1 cellular context compared by ENCODE assay signal in the genomic region with DNA sequence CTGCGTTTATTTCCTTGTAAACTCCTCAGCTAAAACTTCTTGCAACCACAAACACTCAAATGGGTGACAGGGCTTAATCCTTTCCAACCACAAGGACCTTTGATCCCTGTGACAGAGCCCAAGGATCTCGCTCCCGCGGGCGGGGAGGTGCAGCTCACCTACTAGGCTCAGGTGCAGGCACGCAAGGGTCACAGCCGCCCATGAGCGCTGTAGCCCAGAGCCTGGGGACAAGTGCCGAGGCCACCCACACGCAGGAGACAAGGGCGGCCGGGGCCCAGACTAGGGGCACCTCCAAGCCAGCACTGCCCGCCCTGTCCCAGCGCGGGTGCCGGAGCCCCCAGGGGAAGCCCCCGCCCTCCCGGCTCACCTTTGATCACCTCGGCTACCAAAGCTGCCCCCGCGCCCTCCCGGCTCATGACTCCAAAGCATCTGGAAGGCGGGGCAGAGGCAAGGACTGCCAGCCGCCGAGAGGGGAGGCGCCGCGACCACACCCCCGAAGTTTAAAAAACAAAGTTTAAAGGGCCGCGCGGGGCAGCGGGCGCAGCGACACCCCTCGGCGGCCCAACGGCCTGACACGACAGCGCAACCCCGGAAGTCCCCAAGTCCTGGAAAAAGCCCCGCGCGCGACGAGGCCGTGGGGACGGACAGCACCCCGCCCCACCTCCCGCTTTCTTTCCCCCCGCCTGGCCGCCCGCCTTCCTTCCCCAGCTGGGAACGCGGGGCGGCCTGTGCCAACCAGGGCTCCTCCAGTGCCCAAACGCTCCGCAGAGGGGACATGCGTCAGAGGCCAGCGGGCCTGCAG.
A peak's percentile ranks its signal among the peaks of the same experiment; 100 is the strongest.
TF ChIP-seq lines count a peak whose summit lies in the region.

No MANE protein-coding gene starts in this region.

TF ChIP-seq in HepG2, 621 proteins besides CTCF, POLR2A, EP300 and RAD21 (continued from another document and continues in another):
- TF ChIP-seq, protein P1, sequence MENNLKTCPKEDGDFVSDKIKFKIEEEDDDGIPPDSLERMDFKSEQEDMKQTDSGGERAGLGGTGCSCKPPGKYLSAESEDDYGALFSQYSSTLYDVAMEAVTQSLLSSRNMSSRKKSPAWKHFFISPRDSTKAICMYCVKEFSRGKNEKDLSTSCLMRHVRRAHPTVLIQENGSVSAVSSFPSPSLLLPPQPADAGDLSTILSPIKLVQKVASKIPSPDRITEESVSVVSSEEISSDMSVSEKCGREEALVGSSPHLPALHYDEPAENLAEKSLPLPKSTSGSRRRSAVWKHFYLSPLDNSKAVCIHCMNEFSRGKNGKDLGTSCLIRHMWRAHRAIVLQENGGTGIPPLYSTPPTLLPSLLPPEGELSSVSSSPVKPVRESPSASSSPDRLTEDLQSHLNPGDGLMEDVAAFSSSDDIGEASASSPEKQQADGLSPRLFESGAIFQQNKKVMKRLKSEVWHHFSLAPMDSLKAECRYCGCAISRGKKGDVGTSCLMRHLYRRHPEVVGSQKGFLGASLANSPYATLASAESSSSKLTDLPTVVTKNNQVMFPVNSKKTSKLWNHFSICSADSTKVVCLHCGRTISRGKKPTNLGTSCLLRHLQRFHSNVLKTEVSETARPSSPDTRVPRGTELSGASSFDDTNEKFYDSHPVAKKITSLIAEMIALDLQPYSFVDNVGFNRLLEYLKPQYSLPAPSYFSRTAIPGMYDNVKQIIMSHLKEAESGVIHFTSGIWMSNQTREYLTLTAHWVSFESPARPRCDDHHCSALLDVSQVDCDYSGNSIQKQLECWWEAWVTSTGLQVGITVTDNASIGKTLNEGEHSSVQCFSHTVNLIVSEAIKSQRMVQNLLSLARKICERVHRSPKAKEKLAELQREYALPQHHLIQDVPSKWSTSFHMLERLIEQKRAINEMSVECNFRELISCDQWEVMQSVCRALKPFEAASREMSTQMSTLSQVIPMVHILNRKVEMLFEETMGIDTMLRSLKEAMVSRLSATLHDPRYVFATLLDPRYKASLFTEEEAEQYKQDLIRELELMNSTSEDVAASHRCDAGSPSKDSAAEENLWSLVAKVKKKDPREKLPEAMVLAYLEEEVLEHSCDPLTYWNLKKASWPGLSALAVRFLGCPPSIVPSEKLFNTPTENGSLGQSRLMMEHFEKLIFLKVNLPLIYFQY (CRISPR knock-in tag; IDR thresholded peaks at IDR 0.05; ENCODE audit: borderline replicate concordance) = no peak
- TF ChIP-seq ZKSCAN1 (IDR thresholded peaks at IDR 0.05; ENCODE audit: low read length) (peak; percentile 90), CBFB (CRISPR knock-in tag; IDR thresholded peaks at IDR 0.05) (peak; percentile 37; the same call in 1 of the 2 replicates), ZNF674 (CRISPR knock-in tag; IDR thresholded peaks at IDR 0.05; ENCODE audit: low read depth) (no peak), THYN1 (CRISPR knock-in tag; IDR thresholded peaks at IDR 0.05; ENCODE audit: borderline replicate concordance, low read depth) (no peak), ZNF746 (CRISPR knock-in tag; IDR thresholded peaks at IDR 0.05) (no peak), CENPT (CRISPR knock-in tag; IDR thresholded peaks at IDR 0.05; ENCODE audit: low read depth) (no peak), ZNF382 (CRISPR knock-in tag; IDR thresholded peaks at IDR 0.05; ENCODE audit: borderline replicate concordance) (no peak), KLF11 (CRISPR knock-in tag; IDR thresholded peaks at IDR 0.05) (0 out of 2 replicates have a peak, but pooled peaks have one; percentile 41), MIER3 (CRISPR knock-in tag; IDR thresholded peaks at IDR 0.05; ENCODE audit: borderline replicate concordance) (no peak; the same call in 1 of the 2 replicates), KLF16 (CRISPR knock-in tag; IDR thresholded peaks at IDR 0.05) (peak in 1 of 2 experiments; percentile 84; a peak in 2 of 4 replicates), SOX6 (IDR thresholded peaks at IDR 0.05) (no peak), SOX6 (CRISPR knock-in tag; IDR thresholded peaks at IDR 0.05) (peak; percentile 93), ARHGAP35 (CRISPR knock-in tag; IDR thresholded peaks at IDR 0.05; ENCODE audit: borderline replicate concordance) (no peak; the same call in 1 of the 2 replicates), ZC3H13 (CRISPR knock-in tag; IDR thresholded peaks at IDR 0.05) (0 out of 2 replicates have a peak, but pooled peaks have one; percentile 24), FOXJ3 (CRISPR knock-in tag; IDR thresholded peaks at IDR 0.05; ENCODE audit: borderline replicate concordance) (peak; percentile 73; the same call in 1 of the 2 replicates), TCF7 (IDR thresholded peaks at IDR 0.05; ENCODE audit: low read depth) (peak; percentile 89), ISX (CRISPR knock-in tag; conservative IDR thresholded peaks at IDR 0.05) (no peak), GATAD2A (CRISPR knock-in tag; IDR thresholded peaks at IDR 0.05) (peak; percentile 87), ZNF234 (CRISPR knock-in tag; conservative IDR thresholded peaks at IDR 0.05) (no peak), IRF2 (CRISPR knock-in tag; IDR thresholded peaks at IDR 0.05) (peak; percentile 9; the same call in 1 of the 2 replicates), ZFP90 (CRISPR knock-in tag; IDR thresholded peaks at IDR 0.05; ENCODE audit: borderline replicate concordance) (peak; percentile 91), ZFP36L1 (CRISPR knock-in tag; IDR thresholded peaks at IDR 0.05) (no peak), RXRA (CRISPR knock-in tag; IDR thresholded peaks at IDR 0.05) (peak; percentile 97), GABPA (IDR thresholded peaks at IDR 0.05; ENCODE audit: low read depth, low read length) (no peak), GABPA (CRISPR knock-in tag; IDR thresholded peaks at IDR 0.05; ENCODE audit: low read depth) (no peak; the same call in 1 of the 2 replicates), MXI1 (IDR thresholded peaks at IDR 0.05; ENCODE audit: borderline replicate concordance, low read depth, low read length) (peak; percentile 39; the same call in 1 of the 3 replicates), RELA (CRISPR knock-in tag; IDR thresholded peaks at IDR 0.05) (peak; percentile 69; the same call in 1 of the 2 replicates), TBL1XR1 (IDR thresholded peaks at IDR 0.05; ENCODE audit: borderline replicate concordance, low read length, partially characterized antibody) (no peak), GTF3A (CRISPR knock-in tag; conservative IDR thresholded peaks at IDR 0.05) (no peak), NFATC3 (CRISPR knock-in tag; IDR thresholded peaks at IDR 0.05) (no peak)
- TF ChIP-seq, protein P2, sequence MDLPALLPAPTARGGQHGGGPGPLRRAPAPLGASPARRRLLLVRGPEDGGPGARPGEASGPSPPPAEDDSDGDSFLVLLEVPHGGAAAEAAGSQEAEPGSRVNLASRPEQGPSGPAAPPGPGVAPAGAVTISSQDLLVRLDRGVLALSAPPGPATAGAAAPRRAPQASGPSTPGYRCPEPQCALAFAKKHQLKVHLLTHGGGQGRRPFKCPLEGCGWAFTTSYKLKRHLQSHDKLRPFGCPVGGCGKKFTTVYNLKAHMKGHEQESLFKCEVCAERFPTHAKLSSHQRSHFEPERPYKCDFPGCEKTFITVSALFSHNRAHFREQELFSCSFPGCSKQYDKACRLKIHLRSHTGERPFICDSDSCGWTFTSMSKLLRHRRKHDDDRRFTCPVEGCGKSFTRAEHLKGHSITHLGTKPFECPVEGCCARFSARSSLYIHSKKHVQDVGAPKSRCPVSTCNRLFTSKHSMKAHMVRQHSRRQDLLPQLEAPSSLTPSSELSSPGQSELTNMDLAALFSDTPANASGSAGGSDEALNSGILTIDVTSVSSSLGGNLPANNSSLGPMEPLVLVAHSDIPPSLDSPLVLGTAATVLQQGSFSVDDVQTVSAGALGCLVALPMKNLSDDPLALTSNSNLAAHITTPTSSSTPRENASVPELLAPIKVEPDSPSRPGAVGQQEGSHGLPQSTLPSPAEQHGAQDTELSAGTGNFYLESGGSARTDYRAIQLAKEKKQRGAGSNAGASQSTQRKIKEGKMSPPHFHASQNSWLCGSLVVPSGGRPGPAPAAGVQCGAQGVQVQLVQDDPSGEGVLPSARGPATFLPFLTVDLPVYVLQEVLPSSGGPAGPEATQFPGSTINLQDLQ (CRISPR knock-in tag; IDR thresholded peaks at IDR 0.05) = no peak
- TF ChIP-seq, protein P3, sequence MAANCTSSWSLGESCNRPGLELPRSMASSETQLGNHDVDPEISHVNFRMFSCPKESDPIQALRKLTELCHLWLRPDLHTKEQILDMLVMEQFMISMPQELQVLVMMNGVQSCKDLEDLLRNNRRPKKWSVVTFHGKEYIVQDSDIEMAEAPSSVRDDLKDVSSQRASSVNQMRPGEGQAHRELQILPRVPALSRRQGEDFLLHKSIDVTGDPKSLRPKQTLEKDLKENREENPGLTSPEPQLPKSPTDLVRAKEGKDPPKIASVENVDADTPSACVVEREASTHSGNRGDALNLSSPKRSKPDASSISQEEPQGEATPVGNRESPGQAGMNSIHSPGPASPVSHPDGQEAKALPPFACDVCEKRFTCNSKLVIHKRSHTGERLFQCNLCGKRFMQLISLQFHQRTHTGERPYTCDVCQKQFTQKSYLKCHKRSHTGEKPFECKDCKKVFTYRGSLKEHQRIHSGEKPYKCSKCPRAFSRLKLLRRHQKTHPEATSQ (CRISPR knock-in tag; IDR thresholded peaks at IDR 0.05; ENCODE audit: borderline replicate concordance) = no peak; the same call in 1 of the 2 replicates
- TF ChIP-seq, protein P4, sequence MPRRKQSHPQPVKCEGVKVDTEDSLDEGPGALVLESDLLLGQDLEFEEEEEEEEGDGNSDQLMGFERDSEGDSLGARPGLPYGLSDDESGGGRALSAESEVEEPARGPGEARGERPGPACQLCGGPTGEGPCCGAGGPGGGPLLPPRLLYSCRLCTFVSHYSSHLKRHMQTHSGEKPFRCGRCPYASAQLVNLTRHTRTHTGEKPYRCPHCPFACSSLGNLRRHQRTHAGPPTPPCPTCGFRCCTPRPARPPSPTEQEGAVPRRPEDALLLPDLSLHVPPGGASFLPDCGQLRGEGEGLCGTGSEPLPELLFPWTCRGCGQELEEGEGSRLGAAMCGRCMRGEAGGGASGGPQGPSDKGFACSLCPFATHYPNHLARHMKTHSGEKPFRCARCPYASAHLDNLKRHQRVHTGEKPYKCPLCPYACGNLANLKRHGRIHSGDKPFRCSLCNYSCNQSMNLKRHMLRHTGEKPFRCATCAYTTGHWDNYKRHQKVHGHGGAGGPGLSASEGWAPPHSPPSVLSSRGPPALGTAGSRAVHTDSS (CRISPR knock-in tag; conservative IDR thresholded peaks at IDR 0.05) = no peak
- TF ChIP-seq, protein P5, sequence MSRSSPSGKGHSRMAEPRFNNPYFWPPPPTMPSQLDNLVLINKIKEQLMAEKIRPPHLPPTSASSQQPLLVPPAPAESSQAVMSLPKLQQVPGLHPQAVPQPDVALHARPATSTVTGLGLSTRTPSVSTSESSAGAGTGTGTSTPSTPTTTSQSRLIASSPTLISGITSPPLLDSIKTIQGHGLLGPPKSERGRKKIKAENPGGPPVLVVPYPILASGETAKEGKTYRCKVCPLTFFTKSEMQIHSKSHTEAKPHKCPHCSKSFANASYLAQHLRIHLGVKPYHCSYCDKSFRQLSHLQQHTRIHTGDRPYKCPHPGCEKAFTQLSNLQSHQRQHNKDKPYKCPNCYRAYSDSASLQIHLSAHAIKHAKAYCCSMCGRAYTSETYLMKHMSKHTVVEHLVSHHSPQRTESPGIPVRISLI (CRISPR knock-in tag; IDR thresholded peaks at IDR 0.05; ENCODE audit: borderline replicate concordance) = peak; percentile 52; the same call in 1 of the 2 replicates
- TF ChIP-seq, protein P6, sequence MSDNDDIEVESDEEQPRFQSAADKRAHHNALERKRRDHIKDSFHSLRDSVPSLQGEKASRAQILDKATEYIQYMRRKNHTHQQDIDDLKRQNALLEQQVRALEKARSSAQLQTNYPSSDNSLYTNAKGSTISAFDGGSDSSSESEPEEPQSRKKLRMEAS (IDR thresholded peaks at IDR 0.05) = peak; percentile 61
- TF ChIP-seq, protein P7, sequence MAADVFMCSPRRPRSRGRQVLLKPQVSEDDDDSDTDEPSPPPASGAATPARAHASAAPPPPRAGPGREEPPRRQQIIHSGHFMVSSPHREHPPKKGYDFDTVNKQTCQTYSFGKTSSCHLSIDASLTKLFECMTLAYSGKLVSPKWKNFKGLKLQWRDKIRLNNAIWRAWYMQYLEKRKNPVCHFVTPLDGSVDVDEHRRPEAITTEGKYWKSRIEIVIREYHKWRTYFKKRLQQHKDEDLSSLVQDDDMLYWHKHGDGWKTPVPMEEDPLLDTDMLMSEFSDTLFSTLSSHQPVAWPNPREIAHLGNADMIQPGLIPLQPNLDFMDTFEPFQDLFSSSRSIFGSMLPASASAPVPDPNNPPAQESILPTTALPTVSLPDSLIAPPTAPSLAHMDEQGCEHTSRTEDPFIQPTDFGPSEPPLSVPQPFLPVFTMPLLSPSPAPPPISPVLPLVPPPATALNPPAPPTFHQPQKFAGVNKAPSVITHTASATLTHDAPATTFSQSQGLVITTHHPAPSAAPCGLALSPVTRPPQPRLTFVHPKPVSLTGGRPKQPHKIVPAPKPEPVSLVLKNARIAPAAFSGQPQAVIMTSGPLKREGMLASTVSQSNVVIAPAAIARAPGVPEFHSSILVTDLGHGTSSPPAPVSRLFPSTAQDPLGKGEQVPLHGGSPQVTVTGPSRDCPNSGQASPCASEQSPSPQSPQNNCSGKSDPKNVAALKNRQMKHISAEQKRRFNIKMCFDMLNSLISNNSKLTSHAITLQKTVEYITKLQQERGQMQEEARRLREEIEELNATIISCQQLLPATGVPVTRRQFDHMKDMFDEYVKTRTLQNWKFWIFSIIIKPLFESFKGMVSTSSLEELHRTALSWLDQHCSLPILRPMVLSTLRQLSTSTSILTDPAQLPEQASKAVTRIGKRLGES (CRISPR knock-in tag; IDR thresholded peaks at IDR 0.05; ENCODE audit: borderline replicate concordance) = 0 out of 2 replicates have a peak, but pooled peaks have one; percentile 49
- TF ChIP-seq, protein P8, sequence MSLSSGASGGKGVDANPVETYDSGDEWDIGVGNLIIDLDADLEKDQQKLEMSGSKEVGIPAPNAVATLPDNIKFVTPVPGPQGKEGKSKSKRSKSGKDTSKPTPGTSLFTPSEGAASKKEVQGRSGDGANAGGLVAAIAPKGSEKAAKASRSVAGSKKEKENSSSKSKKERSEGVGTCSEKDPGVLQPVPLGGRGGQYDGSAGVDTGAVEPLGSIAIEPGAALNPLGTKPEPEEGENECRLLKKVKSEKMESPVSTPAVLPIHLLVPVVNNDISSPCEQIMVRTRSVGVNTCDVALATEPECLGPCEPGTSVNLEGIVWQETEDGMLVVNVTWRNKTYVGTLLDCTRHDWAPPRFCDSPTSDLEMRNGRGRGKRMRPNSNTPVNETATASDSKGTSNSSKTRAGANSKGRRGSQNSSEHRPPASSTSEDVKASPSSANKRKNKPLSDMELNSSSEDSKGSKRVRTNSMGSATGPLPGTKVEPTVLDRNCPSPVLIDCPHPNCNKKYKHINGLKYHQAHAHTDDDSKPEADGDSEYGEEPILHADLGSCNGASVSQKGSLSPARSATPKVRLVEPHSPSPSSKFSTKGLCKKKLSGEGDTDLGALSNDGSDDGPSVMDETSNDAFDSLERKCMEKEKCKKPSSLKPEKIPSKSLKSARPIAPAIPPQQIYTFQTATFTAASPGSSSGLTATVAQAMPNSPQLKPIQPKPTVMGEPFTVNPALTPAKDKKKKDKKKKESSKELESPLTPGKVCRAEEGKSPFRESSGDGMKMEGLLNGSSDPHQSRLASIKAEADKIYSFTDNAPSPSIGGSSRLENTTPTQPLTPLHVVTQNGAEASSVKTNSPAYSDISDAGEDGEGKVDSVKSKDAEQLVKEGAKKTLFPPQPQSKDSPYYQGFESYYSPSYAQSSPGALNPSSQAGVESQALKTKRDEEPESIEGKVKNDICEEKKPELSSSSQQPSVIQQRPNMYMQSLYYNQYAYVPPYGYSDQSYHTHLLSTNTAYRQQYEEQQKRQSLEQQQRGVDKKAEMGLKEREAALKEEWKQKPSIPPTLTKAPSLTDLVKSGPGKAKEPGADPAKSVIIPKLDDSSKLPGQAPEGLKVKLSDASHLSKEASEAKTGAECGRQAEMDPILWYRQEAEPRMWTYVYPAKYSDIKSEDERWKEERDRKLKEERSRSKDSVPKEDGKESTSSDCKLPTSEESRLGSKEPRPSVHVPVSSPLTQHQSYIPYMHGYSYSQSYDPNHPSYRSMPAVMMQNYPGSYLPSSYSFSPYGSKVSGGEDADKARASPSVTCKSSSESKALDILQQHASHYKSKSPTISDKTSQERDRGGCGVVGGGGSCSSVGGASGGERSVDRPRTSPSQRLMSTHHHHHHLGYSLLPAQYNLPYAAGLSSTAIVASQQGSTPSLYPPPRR (CRISPR knock-in tag; IDR thresholded peaks at IDR 0.05; ENCODE audit: borderline replicate concordance) = peak; percentile 82; the same call in 1 of the 2 replicates
